35 cellular contexts compared by ENCODE assay signal in the genomic region with DNA sequence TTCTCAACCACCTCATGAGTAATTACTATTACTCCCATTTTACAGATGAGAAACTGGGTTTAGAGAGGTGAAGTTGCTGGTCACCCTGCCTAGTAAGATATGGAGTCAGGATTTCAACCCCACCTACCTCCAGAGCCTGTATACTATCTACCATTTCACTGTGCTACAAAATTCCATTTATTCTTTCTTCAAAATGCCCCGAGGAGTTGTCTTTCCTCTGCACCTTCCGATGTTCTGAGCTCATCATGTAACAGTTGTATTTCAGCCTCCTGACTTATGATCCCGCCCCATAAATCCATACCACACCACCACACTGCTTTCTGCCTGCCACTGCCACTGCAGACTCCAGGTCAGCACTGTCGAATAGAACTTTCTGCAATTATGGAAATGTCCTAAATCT.
"Had no signal": no experiment of that assay in that cellular context is flagged by ENCODE, and none has a peak within 500 bp of the region (broad histone marks: within the 10 kb centered on the region; RNA-seq: fewer than 3 reads in every experiment).

No MANE protein-coding gene starts in this region.

- H3K27ac ChIP-seq: KMS-11 had no signal

- DNase-seq: Karpas-422, Kasumi-1, MG63, MM.1S, MV-4-11, NCI-H1048, NCI-H1092, NCI-H1092 treated with DMSO at 0.1 percent for 48 hours, NCI-H1105, NCI-H1105 treated with DMSO at 0.1 percent for 48 hours, NCI-H1417, NCI-H1417 treated with DMSO at 0.1 percent for 48 hours, NCI-H1436, NCI-H1436 treated with DMSO at 0.1 percent for 48 hours, NCI-H146, NCI-H1694, NCI-H1694 treated with DMSO at 0.1 percent for 48 hours, NCI-H187, NCI-H187 treated with DMSO at 0.1 percent for 48 hours, NCI-H1930, NCI-H2029, NCI-H2029 treated with DMSO at 0.1 percent for 48 hours, NCI-H2081, NCI-H2081 treated with DMSO at 0.1 percent for 48 hours, NCI-H2107, NCI-H2171, NCI-H2171 treated with DMSO at 0.1 percent for 48 hours, NCI-H2227 treated with DMSO at 0.1 percent for 48 hours, NCI-H226, NCI-H345, NCI-H446, NCI-H446 treated with DMSO at 0.1 percent for 48 hours, NCI-H510A, NCI-H510A treated with DMSO at 0.1 percent for 48 hours had no signal

- H3K4me3 ChIP-seq: MG63 had no signal

- H3K36me3 ChIP-seq: MG63 had no signal

- H3K4me2 ChIP-seq: KMS-11 had no signal

- H3K9ac ChIP-seq: KMS-11 had no signal
